ENCODE assay signal across 1 cellular context in the genomic region with DNA sequence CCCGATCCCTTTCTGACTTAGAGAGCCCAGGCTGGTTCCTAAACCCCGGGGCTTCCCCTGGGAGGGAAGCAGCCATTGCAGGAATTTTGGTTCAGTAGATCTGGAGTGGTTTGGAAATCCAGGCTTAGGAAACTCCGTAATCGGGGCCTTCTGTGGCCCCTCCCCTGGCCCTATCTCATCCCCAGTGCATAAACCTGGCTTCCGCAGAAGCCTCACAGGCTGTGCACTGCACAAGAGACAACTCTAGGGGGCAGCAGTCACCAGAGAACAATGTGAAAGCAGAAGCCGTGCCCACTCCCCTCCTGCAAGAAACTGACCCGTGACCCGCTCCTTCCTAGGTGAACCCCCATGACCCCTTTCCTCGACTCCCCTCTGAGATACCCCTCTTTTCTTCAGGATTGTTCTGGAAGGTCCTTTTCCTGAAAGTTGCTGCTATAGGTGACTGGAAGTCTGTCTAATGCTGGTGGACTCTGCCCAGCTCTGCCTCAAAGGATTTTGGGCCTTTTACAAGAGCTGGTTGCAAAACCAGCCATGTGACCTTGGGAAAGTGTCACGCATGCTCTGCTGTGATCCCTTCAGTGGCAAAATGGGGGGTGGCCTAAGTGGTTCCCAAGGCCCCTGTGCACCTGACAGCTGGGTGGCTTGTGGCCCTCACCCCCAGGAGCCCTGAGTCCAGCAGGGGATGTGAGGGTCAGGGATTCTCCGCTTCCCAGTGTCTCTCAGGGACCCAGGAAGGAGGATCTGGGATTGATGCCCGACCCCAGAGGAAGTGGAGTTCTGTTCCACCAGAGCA.
A peak's percentile ranks its signal among the peaks of the same experiment; 100 is the strongest.
TF ChIP-seq lines count a peak whose summit lies in the region.

No MANE protein-coding gene starts in this region.

TF ChIP-seq in IMR-90, 13 proteins besides CTCF, POLR2A, EP300 and RAD21:
- TF ChIP-seq SMC3 (IDR thresholded peaks at IDR 0.05; ENCODE audit: low read depth, low read length) (0 out of 2 replicates have a peak, but pooled peaks have one; percentile 16), RFX5 (IDR thresholded peaks at IDR 0.05; ENCODE audit: low read depth, low read length) (no peak)
